Comparison of ENCODE assay signal across 20 cellular contexts in genomic region chr7:84190016-84190705, GRCh38. TPM values are rescaled to one million over a fixed set of nuclear protein-coding genes. Genes with fewer than 3 reads are reported as not detected.
DNase-seq lines count a peak whose midpoint lies in the region; ATAC-seq and TF ChIP-seq lines count a peak whose summit lies in the region.
"Had no signal": no experiment of that assay in that cellular context is flagged by ENCODE, and none has a peak within 500 bp of the region (broad histone marks: within the 10 kb centered on the region; RNA-seq: fewer than 3 reads in every experiment).

No MANE protein-coding gene starts in this region.

- DNase-seq in DMS 273 (lab: John Stamatoyannopoulos, UW; ENCODE audit: unreplicated experiment) (peak; percentile 37), DMS 273 treated with DMSO at 0.1 percent for 48 hours (lab: John Stamatoyannopoulos, UW) (no peak), adipocyte (ENCODE audit: low read depth) (no peak), fibroblast of villous mesenchyme (ENCODE audit: low read depth) (peak; percentile 45), stromal cell of bone marrow (ENCODE audit: low read depth) (peak; percentile 21), posterior cingulate gyrus (no peak), SJCRH30 (no peak)
- DNase-seq: activated CD8-positive, alpha-beta memory T cell treated with anti-CD3 and anti-CD28 coated beads, Interleukin-2, amount 10 ng/mL, durations not matched to agents 7 days and 5 days; anterior cingulate cortex; CD4-positive, alpha-beta memory T cell; cortex of kidney; DND-41; NK-92 treated with Interleukin-12 subunit alpha and Interleukin-12 subunit beta, amount 100 ng/mL, for 24 hours; T-helper 2 cell; trophoblast cell had no signal

- no peaks in the 10 kb centered on the region for H3K27me3 ChIP-seq in adipocyte (replicated peaks; ENCODE audit: control insufficient read depth, insufficient read depth, low read length)
- H3K27me3 ChIP-seq in SJCRH30, result no peaks in the 10 kb centered on the region

- no peak for TF ChIP-seq CTCF in fibroblast of villous mesenchyme (IDR thresholded peaks at IDR 0.05; ENCODE audit: insufficient read depth, low read depth, low read length)

- H3K9me3 ChIP-seq in adipocyte (ENCODE audit: control insufficient read depth, low read length), result no peaks in the 10 kb centered on the region
- no peaks in the 10 kb centered on the region for H3K9me3 ChIP-seq in SJCRH30 (replicated peaks)

- no peak overlapping the region for H3K27ac ChIP-seq in SJCRH30
- H3K27ac ChIP-seq: 22Rv1 had no signal

- peak overlapping the region; percentile 30 for H3K9ac ChIP-seq in adipocyte (ENCODE audit: low read length)

- H3K4me3 ChIP-seq in adipocyte (ENCODE audit: low read length) (no peak overlapping the region), fibroblast of villous mesenchyme (ENCODE audit: low read depth, low read length) (no peak overlapping the region), SJCRH30 (no peak overlapping the region)

- peaks cover 32% of the 10 kb centered on the region for H3K4me1 ChIP-seq in adipocyte (ENCODE audit: control insufficient read depth, insufficient read depth, low read length)
- peaks cover 14% of the 10 kb centered on the region for H3K4me1 ChIP-seq in SJCRH30

- H3K36me3 ChIP-seq in adipocyte (ENCODE audit: control insufficient read depth, insufficient read depth, low read length, severe bottlenecking) (no peaks in the 10 kb centered on the region), SJCRH30 (no peaks in the 10 kb centered on the region; the same call in 1 of the 2 replicates)

- no peak for ATAC-seq in GM21515 (IDR thresholded peaks at IDR 0.05; ENCODE audit: unreplicated experiment)
- ATAC-seq: activated CD4-positive, CD25-positive, alpha-beta regulatory T cell treated with anti-CD3 and anti-CD28 coated beads, Interleukin-2, amount 50 U/mL, for 24 hours; activated CD8-positive, alpha-beta memory T cell treated with anti-CD3 and anti-CD28 coated beads, Interleukin-2, amount 10 ng/mL, durations not matched to agents 7 days and 5 days; left lobe of liver; stimulated activated memory B cell treated with anti-CD40 and anti-IgM and Interleukin-4, amounts not matched to agents 10 μg/mL and 1 μg/mL and 100 μg/mL, for 72 hours had no signal

- intact Hi-C loops in posterior cingulate gyrus (cut with DNase I), result no loop called here

RNA-seq across cellular contexts. Expression of gene SEMA3A, which starts 4.4 kb away (rescaled TPM):
- 37.4 and 47.1 TPM in 2 replicates for total RNA-seq in fibroblast of villous mesenchyme
- 16.8 and 19.4 TPM in 2 replicates for total RNA-seq in SJCRH30 (2014; rRNA removed; shearing (Covaris generic))

Comparison
In these comparisons a context has a peak if more than half of its experiments do, and no peak if none do; other contexts are left out.
1. DNase-seq: peak in DMS 273 (single experiment), fibroblast of villous mesenchyme (single experiment) and stromal cell of bone marrow (single experiment); none in DMS 273 treated with DMSO at 0.1 percent for 48 hours (single experiment), adipocyte (single experiment), posterior cingulate gyrus (0 of 10) and SJCRH30 (0 of 2).